In the genomic region with DNA sequence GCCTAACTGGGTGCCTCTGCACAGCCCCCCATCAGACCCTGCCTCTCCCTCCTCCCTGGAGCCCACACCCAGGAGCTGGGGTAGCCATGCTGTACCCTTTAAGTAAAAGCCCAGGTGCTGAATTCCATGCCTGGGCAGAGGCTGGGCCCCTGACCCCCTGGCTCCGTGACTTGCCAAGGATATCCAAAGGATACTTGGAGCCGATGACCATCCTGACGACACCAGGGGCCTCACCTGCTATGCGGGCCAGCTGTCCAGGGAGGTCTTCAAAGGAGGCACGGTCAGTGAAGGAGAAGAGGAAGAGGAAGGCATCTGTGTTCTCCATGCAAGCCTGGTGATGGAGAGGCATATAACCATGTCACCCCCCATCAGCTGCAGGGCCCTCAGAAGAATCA, we compare ENCODE assay signal across 18 cellular contexts.
"Had no signal": no experiment of that assay in that cellular context is flagged by ENCODE, and none has a peak within 500 bp of the region (broad histone marks: within the 10 kb centered on the region; RNA-seq: fewer than 3 reads in every experiment).

No MANE protein-coding gene starts in this region.

- H3K9me3 ChIP-seq: gastrocnemius medialis, left lung, lower lobe of right lung, thoracic aorta, transverse colon had no signal

- H3K9me3 Mint-ChIP-seq: memory B cell; naive B cell; nephron; stimulated activated naive B cell treated with anti-CD40 and anti-IgM and Interleukin-4, amounts not matched to agents 10 μg/mL and 1 μg/mL and 100 μg/mL, for 72 hours had no signal

- H3K27ac Mint-ChIP-seq: memory B cell; naive B cell; nephron; stimulated activated naive B cell treated with anti-CD40 and anti-IgM and Interleukin-4, amounts not matched to agents 10 μg/mL and 1 μg/mL and 100 μg/mL, for 72 hours had no signal

- H3K27ac ChIP-seq: dorsolateral prefrontal cortex, esophagus muscularis mucosa, gastrocnemius medialis, left lung, lower lobe of right lung, stomach, thoracic aorta, transverse colon had no signal

- H3K4me3 Mint-ChIP-seq: memory B cell; nephron; stimulated activated naive B cell treated with anti-CD40 and anti-IgM and Interleukin-4, amounts not matched to agents 10 μg/mL and 1 μg/mL and 100 μg/mL, for 72 hours had no signal

- H3K36me3 Mint-ChIP-seq: naive B cell had no signal

- H3K36me3 ChIP-seq: lower lobe of right lung, thoracic aorta, transverse colon had no signal

- ATAC-seq: gastrocnemius medialis; left lung; lower lobe of right lung; sciatic nerve; stimulated activated naive B cell treated with anti-CD40 and anti-IgM and Interleukin-4, amounts not matched to agents 10 μg/mL and 1 μg/mL and 100 μg/mL, for 72 hours had no signal

- H3K4me3 ChIP-seq: dorsolateral prefrontal cortex, esophagus muscularis mucosa, gastrocnemius medialis, left lung, lower lobe of right lung, stomach, thoracic aorta, transverse colon had no signal

- DNase-seq: cortex of kidney; dorsolateral prefrontal cortex; effector memory CD4-positive, alpha-beta T cell; gastrocnemius medialis; naive B cell; stimulated activated CD4-positive, alpha-beta T cell treated with anti-CD3 and anti-CD28 coated beads, Interleukin-2, amount 100 ng/mL, for 24 hours; stimulated activated CD4-positive, alpha-beta T cell treated with anti-CD3 and anti-CD28 coated beads, Interleukin-4, amount 100 ng/mL, for 4 hours; stimulated activated naive B cell treated with anti-CD40 and anti-IgM and Interleukin-4, amounts not matched to agents 10 μg/mL and 1 μg/mL and 100 μg/mL, for 72 hours; stomach; substantia nigra; transverse colon had no signal
